1 cellular context compared by ENCODE assay signal in genomic region chr2:68318686-68319396, GRCh38.
TF ChIP-seq lines count a peak whose summit lies in the region.

No MANE protein-coding gene starts in this region.

TF ChIP-seq in H1, 55 proteins besides CTCF, POLR2A, EP300 and RAD21 (continued from another document):
- TF ChIP-seq CHD7 (IDR thresholded peaks at IDR 0.05; ENCODE audit: insufficient replicate concordance, low read length) (no peak), USF2 (IDR thresholded peaks at IDR 0.05; ENCODE audit: low read length) (no peak), JUND (IDR thresholded peaks at IDR 0.05; ENCODE audit: low read length) (no peak), E2F6 (IDR thresholded peaks at IDR 0.05) (peak; percentile 77; the same call in 1 of the 2 replicates), SIX5 (IDR thresholded peaks at IDR 0.05; ENCODE audit: low read depth, low read length) (no peak), SUZ12 (IDR thresholded peaks at IDR 0.05; ENCODE audit: low read length) (peak; percentile 80), TEAD4 (IDR thresholded peaks at IDR 0.05; ENCODE audit: low read depth, low read length) (no peak), MAX (IDR thresholded peaks at IDR 0.05) (peak; percentile 91; the same call in 1 of the 2 replicates), SAP30 (IDR thresholded peaks at IDR 0.05; ENCODE audit: insufficient read depth, insufficient replicate concordance, low read length) (no peak), CREB1 (IDR thresholded peaks at IDR 0.05) (no peak), SIN3A (conservative IDR thresholded peaks at IDR 0.05 in 1 of 2, IDR thresholded peaks at IDR 0.05 in 1 of 2; ENCODE audit: low read depth in 1 of 2, low read length in 2 of 2) (no peak), TBP (IDR thresholded peaks at IDR 0.05; ENCODE audit: low read depth, low read length) (no peak), SIRT6 (IDR thresholded peaks at IDR 0.05; ENCODE audit: low read length) (no peak), SRF (IDR thresholded peaks at IDR 0.05; ENCODE audit: low read depth, low read length) (no peak), ATF2 (IDR thresholded peaks at IDR 0.05; ENCODE audit: low read length) (no peak), CTBP2 (IDR thresholded peaks at IDR 0.05; ENCODE audit: borderline replicate concordance, insufficient read depth, insufficient read length, low read length) (peak; percentile 32), EGR1 (IDR thresholded peaks at IDR 0.05; ENCODE audit: borderline replicate concordance, low read depth, low read length) (no peak), CHD2 (IDR thresholded peaks at IDR 0.05; ENCODE audit: low read length) (no peak), BRCA1 (IDR thresholded peaks at IDR 0.05; ENCODE audit: low read depth, low read length) (no peak), MAFK (IDR thresholded peaks at IDR 0.05; ENCODE audit: low read depth, low read length) (no peak), POLR2AphosphoS5 (IDR thresholded peaks at IDR 0.05; ENCODE audit: low read depth, low read length) (no peak), ASH2L (IDR thresholded peaks at IDR 0.05; ENCODE audit: low read length) (no peak), JUN (IDR thresholded peaks at IDR 0.05; ENCODE audit: low read depth, low read length) (no peak), CHD1 (IDR thresholded peaks at IDR 0.05; ENCODE audit: low read depth, low read length) (no peak), SP4 (IDR thresholded peaks at IDR 0.05; ENCODE audit: low read length) (no peak), SP1 (IDR thresholded peaks at IDR 0.05; ENCODE audit: low read depth, low read length) (no peak), HDAC6 (IDR thresholded peaks at IDR 0.05; ENCODE audit: low read depth, low read length) (no peak), BACH1 (IDR thresholded peaks at IDR 0.05; ENCODE audit: low read length) (no peak), KDM5A (IDR thresholded peaks at IDR 0.05; ENCODE audit: low read length) (no peak), NRF1 (IDR thresholded peaks at IDR 0.05; ENCODE audit: low read depth, low read length) (no peak), FOSL1 (IDR thresholded peaks at IDR 0.05; ENCODE audit: insufficient read depth, low read depth, low read length) (no peak), CBX8 (IDR thresholded peaks at IDR 0.05; ENCODE audit: borderline replicate concordance, low read depth, low read length) (no peak), CBX5 (IDR thresholded peaks at IDR 0.05; ENCODE audit: low read depth, low read length) (no peak), BCL11A (IDR thresholded peaks at IDR 0.05; ENCODE audit: low read depth in 2 of 2, low read length in 2 of 2) (no peak), TCF12 (IDR thresholded peaks at IDR 0.05; ENCODE audit: low read depth, low read length) (no peak), TAF1 (IDR thresholded peaks at IDR 0.05; ENCODE audit: low read depth, low read length) (peak; percentile 48; the same call in 1 of the 2 replicates), NANOG (IDR thresholded peaks at IDR 0.05; ENCODE audit: insufficient read depth, low read depth, low read length, poor library complexity, severe bottlenecking) (no peak), ATF3 (IDR thresholded peaks at IDR 0.05; ENCODE audit: insufficient read depth, low read depth, low read length) (no peak), YY1 (IDR thresholded peaks at IDR 0.05; ENCODE audit: low read depth, low read length) (no peak), GTF2F1 (IDR thresholded peaks at IDR 0.05; ENCODE audit: borderline replicate concordance, low read depth, low read length) (no peak), POU5F1 (IDR thresholded peaks at IDR 0.05; ENCODE audit: low read depth, low read length) (no peak), KDM4A (IDR thresholded peaks at IDR 0.05; ENCODE audit: low read depth, low read length, severe bottlenecking) (peak; percentile 89), RFX5 (IDR thresholded peaks at IDR 0.05; ENCODE audit: borderline replicate concordance, low read depth, low read length) (no peak), RNF2 (IDR thresholded peaks at IDR 0.05; ENCODE audit: borderline replicate concordance, low read depth, low read length, missing control alignments, poor library complexity, severe bottlenecking) (peak; percentile 67), KDM1A (IDR thresholded peaks at IDR 0.05; ENCODE audit: borderline replicate concordance, low read length) (no peak), EZH2 (IDR thresholded peaks at IDR 0.05; ENCODE audit: low read depth, low read length, severe bottlenecking) (peak; percentile 68), HDAC2 (IDR thresholded peaks at IDR 0.05; ENCODE audit: borderline replicate concordance in 1 of 2, low read depth in 2 of 2, low read length in 2 of 2) (no peak), RXRA (IDR thresholded peaks at IDR 0.05; ENCODE audit: insufficient read depth, low read depth, low read length) (no peak), CEBPB (IDR thresholded peaks at IDR 0.05; ENCODE audit: low read depth, low read length) (no peak), ZNF274 (IDR thresholded peaks at IDR 0.05; ENCODE audit: borderline replicate concordance, extremely low read depth, low read length) (no peak), SP2 (IDR thresholded peaks at IDR 0.05; ENCODE audit: low read length) (no peak)
TF ChIP-seq in H1: peak in this region for 8.
